1 cellular context compared by ENCODE assay signal in genomic region chr10:28532509-28533314, GRCh38.
TF ChIP-seq lines count a peak whose summit lies in the region.

WAC (plus strand) TSS chr10:28533118; CDS start chr10:28533580, 462 bp downstream.

TF ChIP-seq in HepG2, 621 proteins besides CTCF, POLR2A, EP300 and RAD21 (continued from another document and continues in another):
- TF ChIP-seq ZFP91 (CRISPR knock-in tag; IDR thresholded peaks at IDR 0.05; ENCODE audit: borderline replicate concordance) (peak; percentile 81; the same call in 1 of the 2 replicates), ZNF644 (CRISPR knock-in tag; IDR thresholded peaks at IDR 0.05; ENCODE audit: low read depth) (no peak), NCOA2 (CRISPR knock-in tag; IDR thresholded peaks at IDR 0.05) (peak; percentile 42; the same call in 1 of the 2 replicates), ERF (CRISPR knock-in tag; IDR thresholded peaks at IDR 0.05) (peak; percentile 82; the same call in 1 of the 2 replicates), MBNL3 (CRISPR knock-in tag; conservative IDR thresholded peaks at IDR 0.05) (no peak), UBTF (CRISPR knock-in tag; IDR thresholded peaks at IDR 0.05) (peak; percentile 90), SMC3 (IDR thresholded peaks at IDR 0.05; ENCODE audit: low read length) (no peak), KLF16 (CRISPR knock-in tag; IDR thresholded peaks at IDR 0.05) (peak in 1 of 2 experiments; percentile 74; a peak in 1 of 4 replicates), ZNF383 (CRISPR knock-in tag; IDR thresholded peaks at IDR 0.05; ENCODE audit: borderline replicate concordance) (no peak), ATF1 (CRISPR knock-in tag; IDR thresholded peaks at IDR 0.05) (no peak), ZNF800 (CRISPR knock-in tag; IDR thresholded peaks at IDR 0.05) (0 out of 2 replicates have a peak, but pooled peaks have one; percentile 45), PAF1 (CRISPR knock-in tag; IDR thresholded peaks at IDR 0.05) (no peak), NFIB (CRISPR knock-in tag; IDR thresholded peaks at IDR 0.05; ENCODE audit: borderline replicate concordance) (no peak), U2AF1 (optimal IDR thresholded peaks at IDR 0.05; ENCODE audit: low read depth, low read length) (no peak), ADNP (CRISPR knock-in tag; IDR thresholded peaks at IDR 0.05) (no peak), MED1 (CRISPR knock-in tag; IDR thresholded peaks at IDR 0.05) (peak; percentile 39), HMGXB4 (CRISPR knock-in tag; IDR thresholded peaks at IDR 0.05; ENCODE audit: borderline replicate concordance in 1 of 2, low read depth in 1 of 2) (peak; percentile 64 to 89; a peak in 3 of 4 replicates), ZNF451 (CRISPR knock-in tag; IDR thresholded peaks at IDR 0.05) (peak; percentile 70; the same call in 1 of the 2 replicates), CC2D1A (CRISPR knock-in tag; IDR thresholded peaks at IDR 0.05) (no peak), HNRNPH1 (optimal IDR thresholded peaks at IDR 0.05; ENCODE audit: low read depth, low read length) (no peak), PITX1 (CRISPR knock-in tag; IDR thresholded peaks at IDR 0.05) (peak; percentile 59; the same call in 1 of the 2 replicates), GATAD1 (CRISPR knock-in tag; IDR thresholded peaks at IDR 0.05) (peak; percentile 86), ZNF710 (CRISPR knock-in tag; IDR thresholded peaks at IDR 0.05; ENCODE audit: borderline replicate concordance) (no peak), TBP (CRISPR knock-in tag; IDR thresholded peaks at IDR 0.05) (no peak), SAFB2 (CRISPR knock-in tag; IDR thresholded peaks at IDR 0.05; ENCODE audit: borderline replicate concordance, low read depth) (peak; percentile 77; the same call in 1 of the 2 replicates), MZF1 (CRISPR knock-in tag; IDR thresholded peaks at IDR 0.05; ENCODE audit: borderline replicate concordance) (no peak), ZNF101 (CRISPR knock-in tag; IDR thresholded peaks at IDR 0.05; ENCODE audit: borderline replicate concordance, low read depth) (no peak), ZSCAN31 (CRISPR knock-in tag; IDR thresholded peaks at IDR 0.05; ENCODE audit: low read depth) (peak; percentile 85), PCBP2 (optimal IDR thresholded peaks at IDR 0.05; ENCODE audit: low read depth, low read length, poor library complexity, severe bottlenecking) (no peak), NFE2L2 (IDR thresholded peaks at IDR 0.05; ENCODE audit: low read length) (no peak), POLR2G (IDR thresholded peaks at IDR 0.05; ENCODE audit: low read depth, low read length) (peak; percentile 98), ARNT2 (CRISPR knock-in tag; IDR thresholded peaks at IDR 0.05; ENCODE audit: low read depth) (peak; percentile 85; the same call in 1 of the 2 replicates), ZMAT3 (CRISPR knock-in tag; conservative IDR thresholded peaks at IDR 0.05) (peak; percentile 89), REST (IDR thresholded peaks at IDR 0.05; ENCODE audit: borderline replicate concordance in 1 of 2, low read depth in 1 of 2, low read length in 2 of 2) (peak in 1 of 2 experiments; percentile 60; a peak in 1 of 4 replicates), THAP9 (CRISPR knock-in tag; IDR thresholded peaks at IDR 0.05; ENCODE audit: borderline replicate concordance) (peak; percentile 88; the same call in 1 of the 2 replicates), TBX3 (IDR thresholded peaks at IDR 0.05; ENCODE audit: borderline replicate concordance) (peak; percentile 23; the same call in 1 of the 2 replicates), KDM6A (CRISPR knock-in tag; IDR thresholded peaks at IDR 0.05; ENCODE audit: low read depth) (no peak), POLR2AphosphoS2 (IDR thresholded peaks at IDR 0.05; ENCODE audit: low read depth, low read length) (peak; percentile 68; the same call in 1 of the 2 replicates), ZBED4 (CRISPR knock-in tag; IDR thresholded peaks at IDR 0.05; ENCODE audit: borderline replicate concordance) (no peak), TBX2 (CRISPR knock-in tag; IDR thresholded peaks at IDR 0.05; ENCODE audit: borderline replicate concordance) (peak; percentile 83; the same call in 1 of the 2 replicates), MYC (CRISPR knock-in tag; IDR thresholded peaks at IDR 0.05; ENCODE audit: borderline replicate concordance) (no peak; the same call in none of the 2 replicates)
